Comparison of ENCODE assay signal across 1 cellular context in the genomic region with DNA sequence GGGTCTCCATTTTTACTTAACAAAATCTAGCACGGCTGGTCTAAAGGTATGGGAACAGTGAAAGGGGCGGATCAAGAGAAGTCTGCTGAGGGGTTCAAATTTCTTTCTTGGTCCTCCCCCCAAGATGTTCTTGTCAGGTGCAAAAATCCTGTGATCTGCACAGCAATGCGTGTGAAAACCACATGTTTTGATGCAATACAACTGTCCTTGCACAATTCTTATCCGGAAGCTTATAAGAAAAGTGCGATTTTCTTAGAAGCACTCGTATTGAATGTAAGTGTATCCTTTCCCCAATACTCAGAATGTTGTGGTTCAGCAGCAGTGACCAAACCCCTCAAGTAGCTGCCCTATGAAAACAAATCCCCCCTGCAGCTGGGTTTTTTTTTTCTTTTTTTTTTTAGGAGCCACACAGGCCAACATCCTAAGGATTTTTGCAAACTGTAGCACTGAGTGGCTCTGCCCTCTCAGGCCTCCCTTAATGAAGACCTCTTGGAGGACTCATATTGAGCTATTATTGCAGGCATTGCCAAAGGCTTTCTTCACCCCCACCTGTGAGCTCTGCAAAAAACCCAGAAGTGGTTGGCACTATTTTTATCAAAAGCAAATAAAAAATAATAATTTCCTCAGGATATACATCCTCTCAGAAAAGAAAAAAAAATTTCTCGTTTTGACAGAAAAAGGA.
TF ChIP-seq lines count a peak whose summit lies in the region.

No MANE protein-coding gene starts in this region.

TF ChIP-seq in GM23338, 12 proteins besides CTCF, POLR2A, EP300 and RAD21 (continued from another document):
- TF ChIP-seq, protein P1, sequence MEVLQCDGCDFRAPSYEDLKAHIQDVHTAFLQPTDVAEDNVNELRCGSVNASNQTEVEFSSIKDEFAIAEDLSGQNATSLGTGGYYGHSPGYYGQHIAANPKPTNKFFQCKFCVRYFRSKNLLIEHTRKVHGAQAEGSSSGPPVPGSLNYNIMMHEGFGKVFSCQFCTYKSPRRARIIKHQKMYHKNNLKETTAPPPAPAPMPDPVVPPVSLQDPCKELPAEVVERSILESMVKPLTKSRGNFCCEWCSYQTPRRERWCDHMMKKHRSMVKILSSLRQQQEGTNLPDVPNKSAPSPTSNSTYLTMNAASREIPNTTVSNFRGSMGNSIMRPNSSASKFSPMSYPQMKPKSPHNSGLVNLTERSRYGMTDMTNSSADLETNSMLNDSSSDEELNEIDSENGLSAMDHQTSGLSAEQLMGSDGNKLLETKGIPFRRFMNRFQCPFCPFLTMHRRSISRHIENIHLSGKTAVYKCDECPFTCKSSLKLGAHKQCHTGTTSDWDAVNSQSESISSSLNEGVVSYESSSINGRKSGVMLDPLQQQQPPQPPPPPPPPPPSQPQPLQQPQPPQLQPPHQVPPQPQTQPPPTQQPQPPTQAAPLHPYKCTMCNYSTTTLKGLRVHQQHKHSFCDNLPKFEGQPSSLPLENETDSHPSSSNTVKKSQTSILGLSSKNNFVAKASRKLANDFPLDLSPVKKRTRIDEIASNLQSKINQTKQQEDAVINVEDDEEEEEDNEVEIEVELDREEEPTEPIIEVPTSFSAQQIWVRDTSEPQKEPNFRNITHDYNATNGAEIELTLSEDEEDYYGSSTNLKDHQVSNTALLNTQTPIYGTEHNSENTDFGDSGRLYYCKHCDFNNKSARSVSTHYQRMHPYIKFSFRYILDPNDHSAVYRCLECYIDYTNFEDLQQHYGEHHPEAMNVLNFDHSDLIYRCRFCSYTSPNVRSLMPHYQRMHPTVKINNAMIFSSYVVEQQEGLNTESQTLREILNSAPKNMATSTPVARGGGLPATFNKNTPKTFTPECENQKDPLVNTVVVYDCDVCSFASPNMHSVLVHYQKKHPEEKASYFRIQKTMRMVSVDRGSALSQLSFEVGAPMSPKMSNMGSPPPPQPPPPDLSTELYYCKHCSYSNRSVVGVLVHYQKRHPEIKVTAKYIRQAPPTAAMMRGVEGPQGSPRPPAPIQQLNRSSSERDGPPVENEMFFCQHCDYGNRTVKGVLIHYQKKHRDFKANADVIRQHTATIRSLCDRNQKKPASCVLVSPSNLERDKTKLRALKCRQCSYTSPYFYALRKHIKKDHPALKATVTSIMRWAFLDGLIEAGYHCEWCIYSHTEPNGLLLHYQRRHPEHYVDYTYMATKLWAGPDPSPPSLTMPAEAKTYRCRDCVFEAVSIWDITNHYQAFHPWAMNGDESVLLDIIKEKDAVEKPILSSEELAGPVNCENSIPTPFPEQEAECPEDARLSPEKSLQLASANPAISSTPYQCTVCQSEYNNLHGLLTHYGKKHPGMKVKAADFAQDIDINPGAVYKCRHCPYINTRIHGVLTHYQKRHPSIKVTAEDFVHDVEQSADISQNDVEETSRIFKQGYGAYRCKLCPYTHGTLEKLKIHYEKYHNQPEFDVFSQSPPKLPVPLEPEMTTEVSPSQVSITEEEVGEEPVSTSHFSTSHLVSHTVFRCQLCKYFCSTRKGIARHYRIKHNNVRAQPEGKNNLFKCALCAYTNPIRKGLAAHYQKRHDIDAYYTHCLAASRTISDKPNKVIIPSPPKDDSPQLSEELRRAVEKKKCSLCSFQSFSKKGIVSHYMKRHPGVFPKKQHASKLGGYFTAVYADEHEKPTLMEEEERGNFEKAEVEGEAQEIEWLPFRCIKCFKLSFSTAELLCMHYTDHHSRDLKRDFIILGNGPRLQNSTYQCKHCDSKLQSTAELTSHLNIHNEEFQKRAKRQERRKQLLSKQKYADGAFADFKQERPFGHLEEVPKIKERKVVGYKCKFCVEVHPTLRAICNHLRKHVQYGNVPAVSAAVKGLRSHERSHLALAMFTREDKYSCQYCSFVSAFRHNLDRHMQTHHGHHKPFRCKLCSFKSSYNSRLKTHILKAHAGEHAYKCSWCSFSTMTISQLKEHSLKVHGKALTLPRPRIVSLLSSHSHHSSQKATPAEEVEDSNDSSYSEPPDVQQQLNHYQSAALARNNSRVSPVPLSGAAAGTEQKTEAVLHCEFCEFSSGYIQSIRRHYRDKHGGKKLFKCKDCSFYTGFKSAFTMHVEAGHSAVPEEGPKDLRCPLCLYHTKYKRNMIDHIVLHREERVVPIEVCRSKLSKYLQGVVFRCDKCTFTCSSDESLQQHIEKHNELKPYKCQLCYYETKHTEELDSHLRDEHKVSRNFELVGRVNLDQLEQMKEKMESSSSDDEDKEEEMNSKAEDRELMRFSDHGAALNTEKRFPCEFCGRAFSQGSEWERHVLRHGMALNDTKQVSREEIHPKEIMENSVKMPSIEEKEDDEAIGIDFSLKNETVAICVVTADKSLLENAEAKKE (CRISPR knock-in tag; IDR thresholded peaks at IDR 0.05), result no peak
- TF ChIP-seq STAT1 (IDR thresholded peaks at IDR 0.05; ENCODE audit: unreplicated experiment) (no peak), ZNF331 (CRISPR knock-in tag; IDR thresholded peaks at IDR 0.05; ENCODE audit: low read depth) (no peak), EZH2 (IDR thresholded peaks at IDR 0.05; ENCODE audit: low read depth, unreplicated experiment) (no peak)
